1 cellular context compared by ENCODE assay signal in genomic region chr11:95923730-95924413, GRCh38.
TF ChIP-seq lines count a peak whose summit lies in the region.

MTMR2 (minus strand) TSS chr11:95924107; CDS start chr11:95923954, 153 bp downstream.

TF ChIP-seq in HepG2, 621 proteins besides CTCF, POLR2A, EP300 and RAD21 (continued from another document and continues in another):
- no peak for TF ChIP-seq HNRNPH1 (optimal IDR thresholded peaks at IDR 0.05; ENCODE audit: low read depth, low read length)
- peak; percentile 36; the same call in 1 of the 2 replicates for TF ChIP-seq HCFC1 (IDR thresholded peaks at IDR 0.05; ENCODE audit: low read depth, low read length)
- TF ChIP-seq, protein P1, sequence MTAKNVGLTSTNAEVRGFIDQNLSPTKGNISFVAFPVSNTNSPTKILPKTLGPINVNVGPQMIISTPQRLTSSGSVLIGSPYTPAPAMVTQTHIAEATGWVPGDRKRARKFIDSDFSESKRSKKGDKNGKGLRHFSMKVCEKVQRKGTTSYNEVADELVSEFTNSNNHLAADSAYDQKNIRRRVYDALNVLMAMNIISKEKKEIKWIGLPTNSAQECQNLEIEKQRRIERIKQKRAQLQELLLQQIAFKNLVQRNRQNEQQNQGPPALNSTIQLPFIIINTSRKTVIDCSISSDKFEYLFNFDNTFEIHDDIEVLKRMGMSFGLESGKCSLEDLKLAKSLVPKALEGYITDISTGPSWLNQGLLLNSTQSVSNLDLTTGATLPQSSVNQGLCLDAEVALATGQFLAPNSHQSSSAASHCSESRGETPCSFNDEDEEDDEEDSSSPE (CRISPR knock-in tag; IDR thresholded peaks at IDR 0.05): peak; percentile 83
- TF ChIP-seq RARG (CRISPR knock-in tag; IDR thresholded peaks at IDR 0.05; ENCODE audit: low read depth): 0 out of 2 replicates have a peak, but pooled peaks have one; percentile 59
- 0 out of 2 replicates have a peak, but pooled peaks have one; percentile 22 for TF ChIP-seq ZNF816 (CRISPR knock-in tag; IDR thresholded peaks at IDR 0.05; ENCODE audit: borderline replicate concordance)
- peak; percentile 52; the same call in 1 of the 2 replicates for TF ChIP-seq FOXJ3 (CRISPR knock-in tag; IDR thresholded peaks at IDR 0.05; ENCODE audit: borderline replicate concordance)
- TF ChIP-seq ZSCAN25 (CRISPR knock-in tag; IDR thresholded peaks at IDR 0.05): peak; percentile 50; the same call in 1 of the 2 replicates
- TF ChIP-seq KAT8 (CRISPR knock-in tag; IDR thresholded peaks at IDR 0.05): peak; percentile 96
- peak; percentile 91 for TF ChIP-seq ZNF563 (CRISPR knock-in tag; IDR thresholded peaks at IDR 0.05)
- TF ChIP-seq ZNF556 (CRISPR knock-in tag; IDR thresholded peaks at IDR 0.05; ENCODE audit: borderline replicate concordance): peak; percentile 72
- peak; percentile 72 for TF ChIP-seq ZNF761 (CRISPR knock-in tag; conservative IDR thresholded peaks at IDR 0.05)
- TF ChIP-seq CBX1 (IDR thresholded peaks at IDR 0.05; ENCODE audit: low read depth): no peak
- TF ChIP-seq PATZ1 (CRISPR knock-in tag; IDR thresholded peaks at IDR 0.05): peak; percentile 38
- TF ChIP-seq RORA (CRISPR knock-in tag; IDR thresholded peaks at IDR 0.05): no peak
- TF ChIP-seq ZNF205 (CRISPR knock-in tag; IDR thresholded peaks at IDR 0.05): peak; percentile 37; the same call in 1 of the 2 replicates
- TF ChIP-seq HNRNPK (IDR thresholded peaks at IDR 0.05; ENCODE audit: low read depth, low read length, poor library complexity, severe bottlenecking): peak; percentile 39
- TF ChIP-seq ZBTB21 (CRISPR knock-in tag; IDR thresholded peaks at IDR 0.05): no peak
- no peak for TF ChIP-seq ZFAT (CRISPR knock-in tag; conservative IDR thresholded peaks at IDR 0.05)
- peak; percentile 19 for TF ChIP-seq SOX5 (CRISPR knock-in tag; IDR thresholded peaks at IDR 0.05; ENCODE audit: borderline replicate concordance)
- no peak for TF ChIP-seq HNF4G (IDR thresholded peaks at IDR 0.05; ENCODE audit: borderline replicate concordance, low read depth, low read length)
- no peak for TF ChIP-seq HNF4G (CRISPR knock-in tag; IDR thresholded peaks at IDR 0.05; ENCODE audit: borderline replicate concordance, low read depth)
- peak; percentile 54; the same call in 1 of the 2 replicates for TF ChIP-seq HINFP (CRISPR knock-in tag; IDR thresholded peaks at IDR 0.05; ENCODE audit: low read depth)
- 0 out of 2 replicates have a peak, but pooled peaks have one; percentile 70 for TF ChIP-seq ZNF674 (CRISPR knock-in tag; IDR thresholded peaks at IDR 0.05; ENCODE audit: low read depth)
- TF ChIP-seq, protein P2, sequence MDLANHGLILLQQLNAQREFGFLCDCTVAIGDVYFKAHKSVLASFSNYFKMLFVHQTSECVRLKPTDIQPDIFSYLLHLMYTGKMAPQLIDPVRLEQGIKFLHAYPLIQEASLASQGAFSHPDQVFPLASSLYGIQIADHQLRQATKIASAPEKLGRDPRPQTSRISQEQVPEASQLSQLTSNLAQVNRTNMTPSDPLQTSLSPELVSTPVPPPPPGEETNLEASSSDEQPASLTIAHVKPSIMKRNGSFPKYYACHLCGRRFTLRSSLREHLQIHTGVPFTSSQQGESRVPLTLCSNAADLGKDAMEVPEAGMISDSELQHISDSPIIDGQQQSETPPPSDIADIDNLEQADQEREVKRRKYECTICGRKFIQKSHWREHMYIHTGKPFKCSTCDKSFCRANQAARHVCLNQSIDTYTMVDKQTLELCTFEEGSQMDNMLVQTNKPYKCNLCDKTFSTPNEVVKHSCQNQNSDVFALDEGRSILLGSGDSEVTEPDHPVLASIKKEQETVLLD (CRISPR knock-in tag; IDR thresholded peaks at IDR 0.05; ENCODE audit: low read depth): no peak; the same call in 1 of the 2 replicates
- peak; percentile 84 for TF ChIP-seq GABPA (IDR thresholded peaks at IDR 0.05; ENCODE audit: low read depth, low read length)
- peak; percentile 93 for TF ChIP-seq GABPA (CRISPR knock-in tag; IDR thresholded peaks at IDR 0.05; ENCODE audit: low read depth)
- TF ChIP-seq NONO (IDR thresholded peaks at IDR 0.05): no peak
- TF ChIP-seq NONO (CRISPR knock-in tag; conservative IDR thresholded peaks at IDR 0.05): peak; percentile 85
- no peak; the same call in 1 of the 2 replicates for TF ChIP-seq ZNF451 (CRISPR knock-in tag; IDR thresholded peaks at IDR 0.05)
- no peak for TF ChIP-seq ZNF33A (CRISPR knock-in tag; IDR thresholded peaks at IDR 0.05; ENCODE audit: borderline replicate concordance)
- no peak for TF ChIP-seq NCOA1 (CRISPR knock-in tag; IDR thresholded peaks at IDR 0.05)
- TF ChIP-seq, protein P3, sequence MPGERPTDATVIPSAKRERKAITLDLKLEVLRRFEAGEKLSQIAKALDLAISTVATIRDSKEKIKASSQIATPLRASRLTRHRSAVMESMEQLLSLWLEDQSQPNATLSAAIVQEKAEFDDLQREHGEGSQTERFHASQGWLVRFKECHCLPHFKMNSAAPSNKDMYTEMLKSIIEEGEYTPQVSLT (CRISPR knock-in tag; IDR thresholded peaks at IDR 0.05; ENCODE audit: borderline replicate concordance, low read depth): no peak
- TF ChIP-seq IKZF1 (IDR thresholded peaks at IDR 0.05): no peak
- TF ChIP-seq CHD2 (IDR thresholded peaks at IDR 0.05; ENCODE audit: low read depth, low read length): 0 out of 2 replicates have a peak, but pooled peaks have one; percentile 40
- peak; percentile 82 for TF ChIP-seq ZNF883 (CRISPR knock-in tag; IDR thresholded peaks at IDR 0.05; ENCODE audit: not compliant biosample characterization)
- TF ChIP-seq, protein P4, sequence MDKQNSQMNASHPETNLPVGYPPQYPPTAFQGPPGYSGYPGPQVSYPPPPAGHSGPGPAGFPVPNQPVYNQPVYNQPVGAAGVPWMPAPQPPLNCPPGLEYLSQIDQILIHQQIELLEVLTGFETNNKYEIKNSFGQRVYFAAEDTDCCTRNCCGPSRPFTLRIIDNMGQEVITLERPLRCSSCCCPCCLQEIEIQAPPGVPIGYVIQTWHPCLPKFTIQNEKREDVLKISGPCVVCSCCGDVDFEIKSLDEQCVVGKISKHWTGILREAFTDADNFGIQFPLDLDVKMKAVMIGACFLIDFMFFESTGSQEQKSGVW (CRISPR knock-in tag; IDR thresholded peaks at IDR 0.05; ENCODE audit: borderline replicate concordance): no peak
- TF ChIP-seq, protein P5, sequence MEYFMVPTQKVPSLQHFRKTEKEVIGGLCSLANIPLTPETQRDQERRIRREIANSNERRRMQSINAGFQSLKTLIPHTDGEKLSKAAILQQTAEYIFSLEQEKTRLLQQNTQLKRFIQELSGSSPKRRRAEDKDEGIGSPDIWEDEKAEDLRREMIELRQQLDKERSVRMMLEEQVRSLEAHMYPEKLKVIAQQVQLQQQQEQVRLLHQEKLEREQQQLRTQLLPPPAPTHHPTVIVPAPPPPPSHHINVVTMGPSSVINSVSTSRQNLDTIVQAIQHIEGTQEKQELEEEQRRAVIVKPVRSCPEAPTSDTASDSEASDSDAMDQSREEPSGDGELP (IDR thresholded peaks at IDR 0.05; ENCODE audit: borderline replicate concordance, low read depth): no peak; the same call in 1 of the 2 replicates
- 0 out of 2 replicates have a peak, but pooled peaks have one; percentile 47 for TF ChIP-seq HNRNPL (IDR thresholded peaks at IDR 0.05; ENCODE audit: low read depth, low read length)
- TF ChIP-seq FOXP4 (CRISPR knock-in tag; IDR thresholded peaks at IDR 0.05): peak; percentile 55; the same call in 1 of the 2 replicates
- peak; percentile 25; the same call in 1 of the 2 replicates for TF ChIP-seq ZNF160 (CRISPR knock-in tag; IDR thresholded peaks at IDR 0.05)
- TF ChIP-seq ZKSCAN8 (CRISPR knock-in tag; IDR thresholded peaks at IDR 0.05; ENCODE audit: borderline replicate concordance): peak; percentile 55; the same call in 1 of the 2 replicates
- TF ChIP-seq, protein P6, sequence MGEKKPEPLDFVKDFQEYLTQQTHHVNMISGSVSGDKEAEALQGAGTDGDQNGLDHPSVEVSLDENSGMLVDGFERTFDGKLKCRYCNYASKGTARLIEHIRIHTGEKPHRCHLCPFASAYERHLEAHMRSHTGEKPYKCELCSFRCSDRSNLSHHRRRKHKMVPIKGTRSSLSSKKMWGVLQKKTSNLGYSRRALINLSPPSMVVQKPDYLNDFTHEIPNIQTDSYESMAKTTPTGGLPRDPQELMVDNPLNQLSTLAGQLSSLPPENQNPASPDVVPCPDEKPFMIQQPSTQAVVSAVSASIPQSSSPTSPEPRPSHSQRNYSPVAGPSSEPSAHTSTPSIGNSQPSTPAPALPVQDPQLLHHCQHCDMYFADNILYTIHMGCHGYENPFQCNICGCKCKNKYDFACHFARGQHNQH (CRISPR knock-in tag; IDR thresholded peaks at IDR 0.05): peak; percentile 88
- no peak for TF ChIP-seq SSRP1 (CRISPR knock-in tag; IDR thresholded peaks at IDR 0.05)
- TF ChIP-seq GATAD2A (CRISPR knock-in tag; IDR thresholded peaks at IDR 0.05): peak; percentile 50
- no peak for TF ChIP-seq MAFG (CRISPR knock-in tag; IDR thresholded peaks at IDR 0.05)
- TF ChIP-seq GFI1 (CRISPR knock-in tag; IDR thresholded peaks at IDR 0.05; ENCODE audit: borderline replicate concordance): no peak; the same call in 1 of the 2 replicates
- peak; percentile 90; the same call in 1 of the 2 replicates for TF ChIP-seq ZNF280B (CRISPR knock-in tag; IDR thresholded peaks at IDR 0.05; ENCODE audit: borderline replicate concordance)
- TF ChIP-seq ZFP1 (CRISPR knock-in tag; IDR thresholded peaks at IDR 0.05): peak; percentile 61; the same call in 1 of the 2 replicates
- TF ChIP-seq ZNF7 (CRISPR knock-in tag; IDR thresholded peaks at IDR 0.05): no peak
- peak; percentile 58; the same call in 1 of the 2 replicates for TF ChIP-seq ZSCAN29 (CRISPR knock-in tag; conservative IDR thresholded peaks at IDR 0.05)
- TF ChIP-seq PAX8 (CRISPR knock-in tag; IDR thresholded peaks at IDR 0.05; ENCODE audit: borderline replicate concordance): 0 out of 2 replicates have a peak, but pooled peaks have one; percentile 57
- TF ChIP-seq NCOR1 (IDR thresholded peaks at IDR 0.05; ENCODE audit: borderline replicate concordance, low read length): no peak
- no peak for TF ChIP-seq TCF12 (IDR thresholded peaks at IDR 0.05)
- TF ChIP-seq TCF12 (CRISPR knock-in tag; IDR thresholded peaks at IDR 0.05): 0 out of 2 replicates have a peak, but pooled peaks have one; percentile 33
- TF ChIP-seq SOX6 (IDR thresholded peaks at IDR 0.05): no peak
- TF ChIP-seq SOX6 (CRISPR knock-in tag; IDR thresholded peaks at IDR 0.05): peak; percentile 75
- TF ChIP-seq HMG20A (CRISPR knock-in tag; IDR thresholded peaks at IDR 0.05; ENCODE audit: borderline replicate concordance): no peak
